Comparison of ENCODE assay signal across 2 cellular contexts in genomic region chr12:104340917-104341611, GRCh38.
TF ChIP-seq lines count a peak whose summit lies in the region.

No MANE protein-coding gene starts in this region.

TF ChIP-seq in A549, 52 proteins besides CTCF, POLR2A, EP300 and RAD21:
- TF ChIP-seq JUN (IDR thresholded peaks at IDR 0.05): peak in 1 of 2 experiments; percentile 34; a peak in 3 of 5 replicates
- TF ChIP-seq PHF8 (IDR thresholded peaks at IDR 0.05; ENCODE audit: borderline replicate concordance, low read depth): no peak
- TF ChIP-seq POLR2AphosphoS2 (conservative IDR thresholded peaks at IDR 0.05; ENCODE audit: low read length): peak; percentile 94
- 0 out of 2 replicates have a peak, but pooled peaks have one; percentile 52 for TF ChIP-seq HOXA7 (CRISPR knock-in tag; IDR thresholded peaks at IDR 0.05)
- TF ChIP-seq TFCP2L1 (CRISPR knock-in tag; IDR thresholded peaks at IDR 0.05): peak; percentile 75; the same call in 1 of the 2 replicates

TF ChIP-seq in endothelial cell of umbilical vein, 7 proteins besides CTCF, POLR2A, EP300 and RAD21:
- no peak for TF ChIP-seq EZH2 (IDR thresholded peaks at IDR 0.05; ENCODE audit: borderline replicate concordance, low read depth, low read length, severe bottlenecking)
- TF ChIP-seq MYC (IDR thresholded peaks at IDR 0.05; ENCODE audit: low read depth, low read length): no peak
- no peak for TF ChIP-seq GATA2 (IDR thresholded peaks at IDR 0.05; ENCODE audit: insufficient read depth, insufficient read length, low read depth, low read length)
- TF ChIP-seq POLR2AphosphoS5 (IDR thresholded peaks at IDR 0.05; ENCODE audit: insufficient read depth, low read depth, low read length): peak; percentile 27
- TF ChIP-seq MAX (IDR thresholded peaks at IDR 0.05; ENCODE audit: insufficient read depth, insufficient read length): no peak
- TF ChIP-seq JUN (IDR thresholded peaks at IDR 0.05; ENCODE audit: borderline replicate concordance, insufficient read depth, insufficient read length, low read depth): no peak
- TF ChIP-seq FOS (IDR thresholded peaks at IDR 0.05; ENCODE audit: borderline replicate concordance, insufficient read depth, low read length): no peak
